18 cellular contexts compared by ENCODE assay signal in genomic region chr21:38821248-38821647, GRCh38. TPM values are rescaled to one million over a fixed set of nuclear protein-coding genes. Genes with fewer than 3 reads are reported as not detected.
A peak's percentile ranks its signal among the peaks of the same experiment; 100 is the strongest.
DNase-seq lines count a peak whose midpoint lies in the region; ATAC-seq and TF ChIP-seq lines count a peak whose summit lies in the region.
"Had no signal": no experiment of that assay in that cellular context is flagged by ENCODE, and none has a peak within 500 bp of the region (broad histone marks: within the 10 kb centered on the region; RNA-seq: fewer than 3 reads in every experiment).

No MANE protein-coding gene starts in this region.

- H3K9me3 ChIP-seq in colonic mucosa (no peaks in the 10 kb centered on the region), liver (ENCODE audit: control insufficient read depth in 4 of 4, low read length in 3 of 4) (peaks cover 0 to 6% (median 0%) of the 10 kb centered on the region in 4 donors), stomach smooth muscle (ENCODE audit: control insufficient read depth in 2 of 2, low read length in 2 of 2) (peaks cover 0 to under 1% of the 10 kb centered on the region in 2 donors)

- H3K9ac ChIP-seq in colonic mucosa (ENCODE audit: low read depth in 2 of 2, low read length in 2 of 2), result peak overlapping the region in 1 of 2 donors; percentile 81
- H3K9ac ChIP-seq in liver (ENCODE audit: low read depth in 1 of 2, low read length in 2 of 2), result peak overlapping the region in 1 of 2 donors; percentile 75
- no peak overlapping the region for H3K9ac ChIP-seq in stomach smooth muscle (ENCODE audit: low read length in 2 of 2)
- H3K9ac ChIP-seq: GM23248 had no signal

- H3K27ac ChIP-seq in colonic mucosa (peak overlapping the region; percentile 51), liver (ENCODE audit: low read depth in 1 of 2, low read length in 2 of 2) (peak overlapping the region; percentile 88 to 93), stomach smooth muscle (ENCODE audit: low read length) (peak overlapping the region; percentile 80)
- H3K27ac ChIP-seq: GM23248 had no signal

- H3K36me3 ChIP-seq in colonic mucosa (peaks cover 30% of the 10 kb centered on the region), liver (ENCODE audit: control insufficient read depth in 4 of 4, insufficient read depth in 3 of 4, low read depth in 1 of 4, low read length in 3 of 4) (peaks cover 19 to 84% (median 63%) of the 10 kb centered on the region in 4 donors), stomach smooth muscle (ENCODE audit: control insufficient read depth in 2 of 2, insufficient read depth in 2 of 2, low read length in 2 of 2) (peaks cover 65 to 68% of the 10 kb centered on the region in 2 donors)

- no peak for TF ChIP-seq CTCF in colonic mucosa (IDR thresholded peaks at IDR 0.05)
- TF ChIP-seq CTCF in liver (IDR thresholded peaks at IDR 0.05; ENCODE audit: low read depth, low read length, missing input control), result no peak

- DNase-seq in HT-29 (ENCODE audit: low spot score) (peak; percentile 25), colonic mucosa (peak; percentile 58)
- no peak for DNase-seq in activated CD4-positive, CD25-positive, alpha-beta regulatory T cell treated with anti-CD3 and anti-CD28 coated beads, Interleukin-2, amount 50 U/mL, for 72 hours
- no peak for DNase-seq in activated T-cell treated with anti-CD3 and anti-CD28 coated beads, Interleukin-2, amount 50 U/mL, for 1 hour
- DNase-seq: activated CD4-positive, alpha-beta T cell treated with anti-CD3 and anti-CD28 coated beads, Interleukin-2, amount 10 ng/mL, durations not matched to agents 24 days and 14 days; activated naive CD4-positive, alpha-beta T cell; anterior cingulate cortex; CD8-positive, alpha-beta memory T cell; GM23248; MG63; NCI-H1694; NCI-H226; nephron progenitor cell had no signal

- H3K27me3 ChIP-seq in colonic mucosa (no peaks in the 10 kb centered on the region), liver (ENCODE audit: control insufficient read depth in 4 of 4, insufficient read depth in 4 of 4, low read length in 3 of 4) (no peaks in the 10 kb centered on the region), stomach smooth muscle (ENCODE audit: control insufficient read depth in 1 of 2, insufficient read depth in 2 of 2, low read length in 2 of 2) (no peaks in the 10 kb centered on the region)
- H3K27me3 ChIP-seq: MG63 had no signal

- no peak for ATAC-seq in HG03439 (IDR thresholded peaks at IDR 0.05; ENCODE audit: unreplicated experiment)
- no peak for ATAC-seq in HG02840 (IDR thresholded peaks at IDR 0.05; ENCODE audit: low FRiP score, unreplicated experiment)
- ATAC-seq: stimulated activated effector memory CD8-positive, alpha-beta T cell treated with anti-CD3 and anti-CD28 coated beads, Interleukin-12 subunit alpha, Interleukin-12 subunit beta, amount 100 ng/mL, for 72 hours had no signal

- intact Hi-C loops in colonic mucosa (cut with DNase I), result no loop called here

- 77% methylated on average over 6 of the region's 6 CpGs for WGBS in liver

- H3K4me3 ChIP-seq in colonic mucosa, result no peak overlapping the region
- H3K4me3 ChIP-seq in liver (ENCODE audit: low read depth in 1 of 3, low read length in 3 of 3), result no peak overlapping the region
- no peak overlapping the region for H3K4me3 ChIP-seq in stomach smooth muscle (ENCODE audit: low read length in 2 of 2)
- H3K4me3 ChIP-seq: GM23248, MG63 had no signal

- TF ChIP-seq RAD21 in liver (IDR thresholded peaks at IDR 0.05), result no peak

- H3K4me1 ChIP-seq in colonic mucosa, result peaks cover 28% of the 10 kb centered on the region
- H3K4me1 ChIP-seq in liver (ENCODE audit: control insufficient read depth in 4 of 4, insufficient read depth in 4 of 4, low read length in 3 of 4), result peaks cover 9 to 60% (median 20%) of the 10 kb centered on the region in 4 donors
- H3K4me1 ChIP-seq in stomach smooth muscle (ENCODE audit: control insufficient read depth, insufficient read depth, low read length), result peaks cover 58% of the 10 kb centered on the region

TF ChIP-seq in liver, 16 proteins besides CTCF, POLR2A, EP300 and RAD21:
- TF ChIP-seq JUND (IDR thresholded peaks at IDR 0.05) (no peak), FOXA1 (IDR thresholded peaks at IDR 0.05) (no peak), ZBTB33 (IDR thresholded peaks at IDR 0.05) (no peak), ATF3 (IDR thresholded peaks at IDR 0.05) (no peak), RXRA (IDR thresholded peaks at IDR 0.05) (no peak), EGR1 (IDR thresholded peaks at IDR 0.05; ENCODE audit: low read depth in 2 of 2) (no peak), FOXA2 (IDR thresholded peaks at IDR 0.05) (no peak), SP1 (IDR thresholded peaks at IDR 0.05) (no peak), NR2F2 (IDR thresholded peaks at IDR 0.05) (no peak), TAF1 (conservative IDR thresholded peaks at IDR 0.05) (no peak), GABPA (IDR thresholded peaks at IDR 0.05 in 1 of 2, conservative IDR thresholded peaks at IDR 0.05 in 1 of 2) (no peak), REST (IDR thresholded peaks at IDR 0.05) (no peak), YY1 (IDR thresholded peaks at IDR 0.05) (no peak), HNF4A (conservative IDR thresholded peaks at IDR 0.05) (no peak)

RNA-seq across cellular contexts. Expression of gene ETS2, which starts 15.5 kb away (rescaled TPM):
- total RNA-seq in HT-29 (2014; rRNA removed; shearing (Covaris generic)), result 171 and 172 TPM in 2 replicates
- total RNA-seq in colonic mucosa (100 to 1,000 TPM; 110 to 185 TPM), liver (10 to 100 TPM; 20.2 to 90.7 TPM)
- 10 to 100 TPM; 40.8 to 42.8 TPM for polyA plus RNA-seq in liver

Comparison
In these comparisons a context has a peak if more than half of its experiments do, and no peak if none do; other contexts are left out.
1. DNase-seq: peak in HT-29 (single experiment) and colonic mucosa (single experiment); none in activated CD4-positive, CD25-positive, alpha-beta regulatory T cell treated with anti-CD3 and anti-CD28 coated beads, Interleukin-2, amount 50 U/mL, for 72 hours (single experiment) and activated T-cell treated with anti-CD3 and anti-CD28 coated beads, Interleukin-2, amount 50 U/mL, for 1 hour (single experiment).
2. Peak in every context shown above with its lines, with median percentiles within 50 percentile points of each other: H3K27ac ChIP-seq.